28 cellular contexts compared by ENCODE assay signal in the genomic region with DNA sequence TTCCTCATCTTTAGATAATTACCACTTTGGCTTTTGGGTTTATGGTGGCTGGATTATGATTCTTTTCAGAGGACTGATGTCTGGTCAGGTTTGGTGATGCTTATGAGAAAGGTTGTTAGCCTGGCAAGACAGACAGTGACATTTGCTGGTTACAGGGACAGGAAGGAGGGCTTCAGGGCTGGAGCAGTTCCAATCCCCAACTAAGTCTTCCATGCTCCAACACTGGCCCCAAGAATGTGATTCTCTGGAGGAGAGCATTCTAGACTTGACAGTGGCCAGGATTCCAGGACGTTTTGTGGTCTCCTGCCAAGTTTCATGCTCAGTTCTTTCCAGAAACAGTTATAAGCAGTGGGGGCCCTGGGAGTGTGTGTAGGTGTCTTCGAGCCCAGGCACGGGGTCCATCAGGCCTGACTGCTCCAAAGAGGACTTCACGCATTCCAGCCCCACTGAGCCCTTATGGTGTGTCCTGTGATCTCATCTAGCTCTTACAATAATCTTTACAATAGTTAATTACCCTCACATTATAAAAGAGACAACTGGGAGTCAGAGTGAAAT. TPM values are rescaled to one million over a fixed set of nuclear protein-coding genes. Genes with fewer than 3 reads are reported as not detected.
DNase-seq lines count a peak whose midpoint lies in the region; ATAC-seq and TF ChIP-seq lines count a peak whose summit lies in the region.
"Had no signal": no experiment of that assay in that cellular context is flagged by ENCODE, and none has a peak within 500 bp of the region (broad histone marks: within the 10 kb centered on the region; RNA-seq: fewer than 3 reads in every experiment).

No MANE protein-coding gene starts in this region.

- H3K9me3 ChIP-seq in subcutaneous abdominal adipose tissue (ENCODE audit: control insufficient read depth in 5 of 5, low read length in 5 of 5) (peaks cover 0 to 2% (median 0%) of the 10 kb centered on the region in 5 donors), mesenchymal stem cell (ENCODE audit: control insufficient read depth, low read length) (no peaks in the 10 kb centered on the region)
- H3K9me3 ChIP-seq: Caco-2 had no signal

- H3K9ac ChIP-seq in subcutaneous abdominal adipose tissue (ENCODE audit: low read length in 5 of 5): no peak overlapping the region
- H3K9ac ChIP-seq in mesenchymal stem cell (ENCODE audit: low read length): no peak overlapping the region
- H3K9ac ChIP-seq: KMS-11 had no signal

- H3K18ac ChIP-seq in mesenchymal stem cell (ENCODE audit: low read depth in 1 of 2, low read length in 2 of 2): no peak overlapping the region

- no peak overlapping the region for H3K4ac ChIP-seq in mesenchymal stem cell (ENCODE audit: low read depth in 1 of 2, low read length in 2 of 2)

- H3K36me3 ChIP-seq in subcutaneous abdominal adipose tissue (ENCODE audit: control insufficient read depth in 5 of 5, insufficient read depth in 5 of 5, low read length in 5 of 5) (no peaks in the 10 kb centered on the region), mesenchymal stem cell (ENCODE audit: control insufficient read depth in 1 of 2, insufficient read depth in 2 of 2, low read depth in 1 of 2, low read length in 2 of 2) (no peaks in the 10 kb centered on the region)

- intact Hi-C loops in dorsolateral prefrontal cortex (cut with DNase I): loop anchor here in 1 of 2 donors (10.0 kb wide), 1 partner anchor 129 kb away; no protein-coding TSS in a partner anchor

- no peak overlapping the region for H3K14ac ChIP-seq in mesenchymal stem cell (ENCODE audit: low read length in 2 of 2)

- WGBS in mesenchymal stem cell: 61% methylated on average over 4 of the region's 4 CpGs

- no peak overlapping the region for H4K91ac ChIP-seq in mesenchymal stem cell (ENCODE audit: low read length)

- TF ChIP-seq CTCF in VCaP (conservative IDR thresholded peaks at IDR 0.05): no peak
- TF ChIP-seq CTCF in nephron (IDR thresholded peaks at IDR 0.05; ENCODE audit: unreplicated experiment in 3 of 3): no peak
- TF ChIP-seq CTCF in dorsolateral prefrontal cortex (IDR thresholded peaks at IDR 0.05 in 54 of 56, conservative IDR thresholded peaks at IDR 0.05 in 2 of 56; ENCODE audit: low read depth in 1 of 56, partially characterized antibody in 56 of 56): no peak

- H3K27ac ChIP-seq in VCaP (peak overlapping the region; percentile 34; the same call in 1 of the 2 replicates), subcutaneous abdominal adipose tissue (ENCODE audit: low read depth, low read length) (peak overlapping the region; percentile 81), mesenchymal stem cell (ENCODE audit: low read length, poor library complexity, severe bottlenecking) (no peak overlapping the region), dorsolateral prefrontal cortex (no peak overlapping the region)
- H3K27ac ChIP-seq: C4-2B, KMS-11 had no signal

- peaks cover 30% of the 10 kb centered on the region for H3K4me1 Mint-ChIP-seq in nephron

- no peak overlapping the region for H2AFZ ChIP-seq in mesenchymal stem cell (ENCODE audit: low read depth, low read length)

- no peak overlapping the region for H2AK5ac ChIP-seq in mesenchymal stem cell (ENCODE audit: low read length, severe bottlenecking)

- H3K27me3 ChIP-seq in subcutaneous abdominal adipose tissue (ENCODE audit: control insufficient read depth in 5 of 5, insufficient read depth in 4 of 5, low read length in 5 of 5) (no peaks in the 10 kb centered on the region), mesenchymal stem cell (ENCODE audit: control insufficient read depth in 1 of 2, insufficient read depth in 1 of 2, low read length in 2 of 2) (peaks cover 0 to 46% of the 10 kb centered on the region in 2 experiments), dorsolateral prefrontal cortex (no peaks in the 10 kb centered on the region)

- H4K8ac ChIP-seq in mesenchymal stem cell (ENCODE audit: low read length): no peak overlapping the region

- no peak for ATAC-seq in GM21423 (IDR thresholded peaks at IDR 0.05; ENCODE audit: unreplicated experiment)
- ATAC-seq: CD8-positive, alpha-beta T cell; GM12878; PC-3 had no signal

- no peak overlapping the region for H2BK5ac ChIP-seq in mesenchymal stem cell (ENCODE audit: low read depth, low read length, poor library complexity, severe bottlenecking)

- H3K4me3 ChIP-seq in subcutaneous abdominal adipose tissue (ENCODE audit: low read depth in 1 of 5, low read length in 5 of 5) (no peak overlapping the region), mesenchymal stem cell (ENCODE audit: insufficient read depth in 1 of 2, low read depth in 1 of 2, low read length in 2 of 2) (no peak overlapping the region), dorsolateral prefrontal cortex (no peak overlapping the region)
- H3K4me3 ChIP-seq: GM12878 had no signal

- peaks cover 4% of the 10 kb centered on the region for H3K27me3 Mint-ChIP-seq in nephron (ENCODE audit: low read depth)
- H3K27me3 Mint-ChIP-seq: IgD-negative memory B cell had no signal

- H3K79me1 ChIP-seq in mesenchymal stem cell (replicated peaks; ENCODE audit: low read length, poor library complexity, severe bottlenecking): no peaks in the 10 kb centered on the region

- no peaks in the 10 kb centered on the region for H3K36me3 Mint-ChIP-seq in nephron (ENCODE audit: low read depth)
- H3K36me3 Mint-ChIP-seq: CD8-positive, alpha-beta T cell; IgD-negative memory B cell had no signal

- H3K4me3 Mint-ChIP-seq in nephron: no peak overlapping the region
- H3K4me3 Mint-ChIP-seq: CD8-positive, alpha-beta T cell had no signal

- H3K4me2 ChIP-seq in mesenchymal stem cell (ENCODE audit: low read length, poor library complexity, severe bottlenecking): no peak overlapping the region
- H3K4me2 ChIP-seq: KMS-11 had no signal

- peaks cover 7 to 41% (median 30%) of the 10 kb centered on the region in 5 donors for H3K4me1 ChIP-seq in subcutaneous abdominal adipose tissue (ENCODE audit: control insufficient read depth in 5 of 5, insufficient read depth in 5 of 5, low read length in 5 of 5)
- no peaks in the 10 kb centered on the region for H3K4me1 ChIP-seq in mesenchymal stem cell (ENCODE audit: control insufficient read depth, insufficient read depth, low read depth, low read length)
- H3K4me1 ChIP-seq: Caco-2 had no signal

- peak overlapping the region in 2 of 3 experiments; percentile 52 to 88 for H3K27ac Mint-ChIP-seq in nephron
- H3K27ac Mint-ChIP-seq: CD8-positive, alpha-beta T cell had no signal

- H3K9me3 Mint-ChIP-seq in nephron: no peaks in the 10 kb centered on the region
- H3K9me3 Mint-ChIP-seq: CD8-positive, alpha-beta T cell; IgD-negative memory B cell had no signal

- H2BK120ac ChIP-seq in mesenchymal stem cell (ENCODE audit: low read depth, low read length): no peak overlapping the region

- DNase-seq in NCI-H446 treated with DMSO at 0.1 percent for 48 hours (lab: John Stamatoyannopoulos, UW) (peak; percentile 48), mesenchymal stem cell (no peak), dorsolateral prefrontal cortex (no peak), NCI-H748 (lab: John Stamatoyannopoulos, UW; ENCODE audit: unreplicated experiment) (no peak)
- DNase-seq: Caco-2; CD8-positive, alpha-beta T cell; EL; GDM1; GOT3; HCEC 1CT; NCI-H1048; NCI-H1417; NCI-H1694; NCI-H2029 treated with DMSO at 0.1 percent for 48 hours; NCI-H2171 treated with DMSO at 0.1 percent for 48 hours; NCI-H345; NCI-H524; NCI-H82; NK-92 treated with Interleukin-12 subunit alpha and Interleukin-12 subunit beta, amount 100 ng/mL, for 24 hours; PC-3 had no signal

- H3K23ac ChIP-seq in mesenchymal stem cell (ENCODE audit: low read length in 2 of 2): no peak overlapping the region

- no peak overlapping the region for H2BK12ac ChIP-seq in mesenchymal stem cell (ENCODE audit: low read length in 2 of 2)

- H2BK15ac ChIP-seq in mesenchymal stem cell (ENCODE audit: low read depth, poor library complexity, severe bottlenecking): no peak overlapping the region

RNA-seq across cellular contexts. Expression of gene GRK3, which starts 8.9 kb away (rescaled TPM):
- 1.1 TPM for polyA plus RNA-seq in mesenchymal stem cell (2013, experiment 1 of 2)
- polyA plus RNA-seq in mesenchymal stem cell (2013, experiment 2 of 2): 1.0 TPM
- 10 to 100 TPM; 24.2 to 87.3 (median 56.7) TPM for total RNA-seq in dorsolateral prefrontal cortex

Comparison
In these comparisons a context has a peak if more than half of its experiments do, and no peak if none do; other contexts are left out.
1. H3K27ac ChIP-seq: peak in VCaP (single experiment) and subcutaneous abdominal adipose tissue (single experiment); none in mesenchymal stem cell (single experiment) and dorsolateral prefrontal cortex (0 of 59).